ENCODE assay signal across 1 cellular context in genomic region chr1:10171105-10171767, GRCh38.
TF ChIP-seq lines count a peak whose summit lies in the region.

No MANE protein-coding gene starts in this region.

TF ChIP-seq in K562, 482 proteins besides CTCF, POLR2A, EP300 and RAD21 (continued from another document):
- TF ChIP-seq PHB2 (IDR thresholded peaks at IDR 0.05; ENCODE audit: low read depth) (no peak), ARHGAP35 (IDR thresholded peaks at IDR 0.05; ENCODE audit: partially characterized antibody) (no peak)
